31 cellular contexts compared by ENCODE assay signal in the genomic region with DNA sequence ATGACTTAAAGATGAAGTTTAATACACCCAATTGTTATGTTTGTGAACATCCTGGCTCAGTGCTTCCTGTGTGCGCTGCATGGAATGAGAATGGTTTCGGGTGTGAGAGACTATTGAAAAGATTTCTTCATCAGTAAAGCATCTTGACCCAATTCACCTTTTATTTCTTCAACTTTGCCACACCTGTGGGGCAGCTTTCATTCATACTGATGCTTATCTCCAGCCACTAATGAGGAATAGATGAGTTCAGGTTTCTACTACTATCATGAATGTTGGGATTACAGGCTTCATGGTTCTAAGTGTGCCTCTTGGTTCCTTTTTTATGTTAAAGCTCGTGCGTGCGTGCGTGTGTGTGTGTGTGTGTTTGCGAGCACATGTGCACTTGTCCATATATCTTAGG.
"Had no signal": no experiment of that assay in that cellular context is flagged by ENCODE, and none has a peak within 500 bp of the region (broad histone marks: within the 10 kb centered on the region; RNA-seq: fewer than 3 reads in every experiment).

No MANE protein-coding gene starts in this region.

- DNase-seq: activated CD4-positive, alpha-beta T cell treated with anti-CD3 and anti-CD28 coated beads for 36 hours; activated CD4-positive, CD25-positive, alpha-beta regulatory T cell; activated CD8-positive, alpha-beta memory T cell treated with anti-CD3 and anti-CD28 coated beads, Interleukin-2, amount 10 ng/mL, durations not matched to agents 7 days and 5 days; activated CD8-positive, alpha-beta T cell treated with anti-CD3 and anti-CD28 coated beads, Interleukin-2, amount 10 ng/mL, durations not matched to agents 7 days and 5 days; activated naive CD8-positive, alpha-beta T cell treated with anti-CD3 and anti-CD28 coated beads, Interleukin-2, amount 50 U/mL, for 24 hours; activated T-cell treated with anti-CD3 and anti-CD28 coated beads, Interleukin-2, amount 50 U/mL, for 48 hours; amygdala; dermis blood vessel endothelial cell; effector CD8-positive, alpha-beta T cell; gastrocnemius medialis; glutamatergic neuron; naive B cell; nephron progenitor cell; small intestine; stimulated activated CD4-positive, alpha-beta T cell treated with anti-CD3 and anti-CD28 coated beads, Interleukin-4, amount 100 ng/mL, for 24 hours; stimulated activated naive CD8-positive, alpha-beta T cell treated with anti-CD3 and anti-CD28 coated beads, Interleukin-15, amount 100 ng/mL, for 72 hours; substantia nigra; T-cell; upper lobe of right lung had no signal

- H3K4me3 ChIP-seq: gastrocnemius medialis, lung, upper lobe of right lung had no signal

- ATAC-seq: activated CD4-positive, alpha-beta T cell treated with anti-CD3 and anti-CD28 coated beads for 36 hours; activated CD8-positive, alpha-beta memory T cell treated with anti-CD3 and anti-CD28 coated beads, Interleukin-2, amount 10 ng/mL, durations not matched to agents 7 days and 5 days; activated CD8-positive, alpha-beta T cell treated with anti-CD3 and anti-CD28 coated beads, Interleukin-2, amount 10 ng/mL, durations not matched to agents 7 days and 5 days; activated naive CD8-positive, alpha-beta T cell treated with anti-CD3 and anti-CD28 coated beads, Interleukin-2, amount 50 U/mL, for 24 hours; gastrocnemius medialis; left lobe of liver; sciatic nerve; stimulated activated effector memory CD8-positive, alpha-beta T cell treated with anti-CD3 and anti-CD28 coated beads, Interleukin-12 subunit alpha, Interleukin-12 subunit beta, amount 100 ng/mL, for 72 hours; stimulated activated naive CD8-positive, alpha-beta T cell treated with anti-CD3 and anti-CD28 coated beads, Interleukin-15, amount 100 ng/mL, for 72 hours; T-cell; upper lobe of right lung had no signal

- H3K36me3 Mint-ChIP-seq: stimulated activated effector memory CD8-positive, alpha-beta T cell treated with anti-CD3 and anti-CD28 coated beads, Interleukin-12 subunit alpha, Interleukin-12 subunit beta, amount 100 ng/mL, for 72 hours had no signal

- FAIRE-seq: colon, endometrium, islet of Langerhans, small intestine had no signal

- H3K27me3 Mint-ChIP-seq: activated CD4-positive, alpha-beta T cell treated with anti-CD3 and anti-CD28 coated beads for 36 hours; activated CD8-positive, alpha-beta memory T cell treated with anti-CD3 and anti-CD28 coated beads, Interleukin-2, amount 10 ng/mL, durations not matched to agents 7 days and 5 days; activated naive CD4-positive, alpha-beta T cell treated with anti-CD3 and anti-CD28 coated beads, Interleukin-2, amount 50 U/mL, for 24 hours; activated naive CD8-positive, alpha-beta T cell treated with anti-CD3 and anti-CD28 coated beads, Interleukin-2, amount 50 U/mL, for 24 hours; naive B cell; progenitor cell of endocrine pancreas; stimulated activated naive CD8-positive, alpha-beta T cell treated with anti-CD3 and anti-CD28 coated beads, Interleukin-15, amount 100 ng/mL, for 72 hours; T-cell had no signal

- H3K9me3 ChIP-seq: gastrocnemius medialis, neutrophil, upper lobe of right lung had no signal

- H3K4me1 Mint-ChIP-seq: activated CD4-positive, alpha-beta T cell treated with anti-CD3 and anti-CD28 coated beads for 36 hours; activated CD8-positive, alpha-beta memory T cell treated with anti-CD3 and anti-CD28 coated beads, Interleukin-2, amount 10 ng/mL, durations not matched to agents 7 days and 5 days; activated naive CD4-positive, alpha-beta T cell treated with anti-CD3 and anti-CD28 coated beads, Interleukin-2, amount 50 U/mL, for 24 hours; activated naive CD8-positive, alpha-beta T cell treated with anti-CD3 and anti-CD28 coated beads, Interleukin-2, amount 50 U/mL, for 24 hours; nephron progenitor cell; stimulated activated effector memory CD8-positive, alpha-beta T cell treated with anti-CD3 and anti-CD28 coated beads, Interleukin-12 subunit alpha, Interleukin-12 subunit beta, amount 100 ng/mL, for 72 hours; stimulated activated naive CD8-positive, alpha-beta T cell treated with anti-CD3 and anti-CD28 coated beads, Interleukin-15, amount 100 ng/mL, for 72 hours; T-cell had no signal

- H3K9me3 Mint-ChIP-seq: activated naive CD4-positive, alpha-beta T cell treated with anti-CD3 and anti-CD28 coated beads, Interleukin-2, amount 50 U/mL, for 24 hours; activated naive CD8-positive, alpha-beta T cell treated with anti-CD3 and anti-CD28 coated beads, Interleukin-2, amount 50 U/mL, for 24 hours; activated T-helper 2 cell treated with anti-CD3 and anti-CD28 coated beads, Interferon-gamma antibody, Interleukin-2, Interleukin-4, amounts not matched to agents 10 μg/mL and 5 μg/mL and 100 μg/mL, durations not matched to agents 14 hours and 24 hours and 36 hours; stimulated activated effector memory CD8-positive, alpha-beta T cell treated with anti-CD3 and anti-CD28 coated beads, Interleukin-12 subunit alpha, Interleukin-12 subunit beta, amount 100 ng/mL, for 72 hours; stimulated activated naive CD8-positive, alpha-beta T cell treated with anti-CD3 and anti-CD28 coated beads, Interleukin-15, amount 100 ng/mL, for 72 hours; T-cell; T-helper 2 cell treated with Interferon-gamma antibody and Interleukin-4, amounts not matched to agents 5 μg/mL and 100 μg/mL, for 36 hours had no signal

- H3K4me1 ChIP-seq: gastrocnemius medialis, upper lobe of right lung had no signal

- H3K27me3 ChIP-seq: gastrocnemius medialis, neutrophil, upper lobe of right lung had no signal

- H3K27ac ChIP-seq: gastrocnemius medialis, neutrophil, upper lobe of right lung had no signal

- H3K36me3 ChIP-seq: gastrocnemius medialis, neutrophil, upper lobe of right lung had no signal

- H3K27ac Mint-ChIP-seq: activated CD4-positive, alpha-beta T cell treated with anti-CD3 and anti-CD28 coated beads for 36 hours; activated CD8-positive, alpha-beta memory T cell treated with anti-CD3 and anti-CD28 coated beads, Interleukin-2, amount 10 ng/mL, durations not matched to agents 7 days and 5 days; activated CD8-positive, alpha-beta T cell treated with anti-CD3 and anti-CD28 coated beads, Interleukin-2, amount 10 ng/mL, durations not matched to agents 7 days and 5 days; activated naive CD4-positive, alpha-beta T cell treated with anti-CD3 and anti-CD28 coated beads, Interleukin-2, amount 50 U/mL, for 24 hours; activated naive CD8-positive, alpha-beta T cell treated with anti-CD3 and anti-CD28 coated beads, Interleukin-2, amount 50 U/mL, for 24 hours; activated T-helper 2 cell treated with anti-CD3 and anti-CD28 coated beads, Interferon-gamma antibody, Interleukin-2, Interleukin-4, amounts not matched to agents 10 μg/mL and 5 μg/mL and 100 μg/mL, durations not matched to agents 14 hours and 24 hours and 36 hours; nephron progenitor cell; progenitor cell of endocrine pancreas; stimulated activated effector memory CD8-positive, alpha-beta T cell treated with anti-CD3 and anti-CD28 coated beads, Interleukin-12 subunit alpha, Interleukin-12 subunit beta, amount 100 ng/mL, for 72 hours; stimulated activated naive CD8-positive, alpha-beta T cell treated with anti-CD3 and anti-CD28 coated beads, Interleukin-15, amount 100 ng/mL, for 72 hours; T-cell; T-helper 2 cell treated with Interferon-gamma antibody and Interleukin-4, amounts not matched to agents 5 μg/mL and 100 μg/mL, for 36 hours had no signal

- H3K4me3 Mint-ChIP-seq: activated CD4-positive, alpha-beta T cell treated with anti-CD3 and anti-CD28 coated beads for 36 hours; activated CD8-positive, alpha-beta memory T cell treated with anti-CD3 and anti-CD28 coated beads, Interleukin-2, amount 10 ng/mL, durations not matched to agents 7 days and 5 days; activated CD8-positive, alpha-beta T cell treated with anti-CD3 and anti-CD28 coated beads, Interleukin-2, amount 10 ng/mL, durations not matched to agents 7 days and 5 days; activated naive CD4-positive, alpha-beta T cell treated with anti-CD3 and anti-CD28 coated beads, Interleukin-2, amount 50 U/mL, for 24 hours; activated naive CD8-positive, alpha-beta T cell treated with anti-CD3 and anti-CD28 coated beads, Interleukin-2, amount 50 U/mL, for 24 hours; naive B cell; nephron progenitor cell; stimulated activated effector memory CD8-positive, alpha-beta T cell treated with anti-CD3 and anti-CD28 coated beads, Interleukin-12 subunit alpha, Interleukin-12 subunit beta, amount 100 ng/mL, for 72 hours; stimulated activated naive CD8-positive, alpha-beta T cell treated with anti-CD3 and anti-CD28 coated beads, Interleukin-15, amount 100 ng/mL, for 72 hours; T-cell; T-helper 2 cell treated with Interferon-gamma antibody and Interleukin-4, amounts not matched to agents 5 μg/mL and 100 μg/mL, for 36 hours had no signal
